1 cellular context compared by ENCODE assay signal in the genomic region with DNA sequence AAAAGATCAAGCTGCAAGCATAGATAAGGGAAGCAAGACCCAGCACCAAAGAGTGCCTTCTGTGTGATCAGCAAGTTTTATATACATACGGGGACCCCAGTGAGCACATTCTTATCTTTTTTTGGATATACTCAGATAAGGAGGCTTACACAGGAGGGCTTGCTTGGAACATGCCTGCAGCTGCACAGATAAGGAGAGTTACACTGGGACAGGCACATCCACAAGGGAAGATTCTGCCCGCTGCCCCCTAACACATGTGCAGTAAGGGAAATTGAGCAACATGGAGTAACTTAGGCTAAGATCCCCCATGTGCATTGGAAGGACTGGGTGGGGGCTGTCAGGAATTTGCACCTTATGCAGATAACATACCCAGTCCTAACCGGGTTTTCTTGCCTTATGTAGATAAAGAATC.
TF ChIP-seq lines count a peak whose summit lies in the region.

No MANE protein-coding gene starts in this region.

TF ChIP-seq in K562, 482 proteins besides CTCF, POLR2A, EP300 and RAD21 (continued from another document and continues in another):
- TF ChIP-seq, protein P1, sequence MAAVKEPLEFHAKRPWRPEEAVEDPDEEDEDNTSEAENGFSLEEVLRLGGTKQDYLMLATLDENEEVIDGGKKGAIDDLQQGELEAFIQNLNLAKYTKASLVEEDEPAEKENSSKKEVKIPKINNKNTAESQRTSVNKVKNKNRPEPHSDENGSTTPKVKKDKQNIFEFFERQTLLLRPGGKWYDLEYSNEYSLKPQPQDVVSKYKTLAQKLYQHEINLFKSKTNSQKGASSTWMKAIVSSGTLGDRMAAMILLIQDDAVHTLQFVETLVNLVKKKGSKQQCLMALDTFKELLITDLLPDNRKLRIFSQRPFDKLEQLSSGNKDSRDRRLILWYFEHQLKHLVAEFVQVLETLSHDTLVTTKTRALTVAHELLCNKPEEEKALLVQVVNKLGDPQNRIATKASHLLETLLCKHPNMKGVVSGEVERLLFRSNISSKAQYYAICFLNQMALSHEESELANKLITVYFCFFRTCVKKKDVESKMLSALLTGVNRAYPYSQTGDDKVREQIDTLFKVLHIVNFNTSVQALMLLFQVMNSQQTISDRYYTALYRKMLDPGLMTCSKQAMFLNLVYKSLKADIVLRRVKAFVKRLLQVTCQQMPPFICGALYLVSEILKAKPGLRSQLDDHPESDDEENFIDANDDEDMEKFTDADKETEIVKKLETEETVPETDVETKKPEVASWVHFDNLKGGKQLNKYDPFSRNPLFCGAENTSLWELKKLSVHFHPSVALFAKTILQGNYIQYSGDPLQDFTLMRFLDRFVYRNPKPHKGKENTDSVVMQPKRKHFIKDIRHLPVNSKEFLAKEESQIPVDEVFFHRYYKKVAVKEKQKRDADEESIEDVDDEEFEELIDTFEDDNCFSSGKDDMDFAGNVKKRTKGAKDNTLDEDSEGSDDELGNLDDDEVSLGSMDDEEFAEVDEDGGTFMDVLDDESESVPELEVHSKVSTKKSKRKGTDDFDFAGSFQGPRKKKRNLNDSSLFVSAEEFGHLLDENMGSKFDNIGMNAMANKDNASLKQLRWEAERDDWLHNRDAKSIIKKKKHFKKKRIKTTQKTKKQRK (IDR thresholded peaks at IDR 0.05; ENCODE audit: borderline replicate concordance, low read depth, low read length) = no peak
- TF ChIP-seq ZNF224 (CRISPR knock-in tag; IDR thresholded peaks at IDR 0.05) (no peak), TEAD1 (CRISPR knock-in tag; IDR thresholded peaks at IDR 0.05) (peak in 1 of 2 experiments; percentile 98; a peak in 2 of 4 replicates), MTA2 (IDR thresholded peaks at IDR 0.05; ENCODE audit: low read depth) (peak; percentile 92), ZFP1 (CRISPR knock-in tag; IDR thresholded peaks at IDR 0.05) (peak; percentile 88), SAP30 (IDR thresholded peaks at IDR 0.05; ENCODE audit: borderline replicate concordance, insufficient read depth, low read depth, low read length, poor library complexity, severe bottlenecking) (no peak), TAF9B (IDR thresholded peaks at IDR 0.05; ENCODE audit: partially characterized antibody) (peak; percentile 33), PCBP2 (IDR thresholded peaks at IDR 0.05; ENCODE audit: low read depth, low read length, poor library complexity, severe bottlenecking) (no peak), PURB (CRISPR knock-in tag; IDR thresholded peaks at IDR 0.05; ENCODE audit: low read depth) (no peak), ZNF24 (IDR thresholded peaks at IDR 0.05) (no peak), PML (IDR thresholded peaks at IDR 0.05; ENCODE audit: low read length) (peak; percentile 92), ATF7 (IDR thresholded peaks at IDR 0.05) (peak; percentile 64), ARHGAP35 (IDR thresholded peaks at IDR 0.05; ENCODE audit: partially characterized antibody) (no peak), MAFK (IDR thresholded peaks at IDR 0.05; ENCODE audit: low read length) (peak; percentile 70), SMARCB1 (IDR thresholded peaks at IDR 0.05; ENCODE audit: insufficient read length, low read depth) (no peak), SRSF9 (IDR thresholded peaks at IDR 0.05; ENCODE audit: borderline replicate concordance, low read depth, low read length) (no peak), NR2F6 (CRISPR knock-in tag; IDR thresholded peaks at IDR 0.05) (no peak), POLR2AphosphoS2 (IDR thresholded peaks at IDR 0.05; ENCODE audit: low read length) (no peak), MED1 (CRISPR knock-in tag; IDR thresholded peaks at IDR 0.05; ENCODE audit: borderline replicate concordance) (no peak), COPS2 (conservative IDR thresholded peaks at IDR 0.05) (no peak), ZNF184 (CRISPR knock-in tag; IDR thresholded peaks at IDR 0.05) (no peak), MBD2 (IDR thresholded peaks at IDR 0.05; ENCODE audit: borderline replicate concordance, low read depth) (0 out of 2 replicates have a peak, but pooled peaks have one; percentile 39), LCOR (CRISPR knock-in tag; IDR thresholded peaks at IDR 0.05) (no peak), NCOA1 (IDR thresholded peaks at IDR 0.05; ENCODE audit: low read depth) (peak; percentile 70), SRSF7 (optimal IDR thresholded peaks at IDR 0.05; ENCODE audit: low read depth, low read length) (no peak), ZNF778 (CRISPR knock-in tag; IDR thresholded peaks at IDR 0.05) (no peak), NONO (IDR thresholded peaks at IDR 0.05; ENCODE audit: low read depth in 2 of 2, low read length in 1 of 2) (no peak), ZNF436 (CRISPR knock-in tag; IDR thresholded peaks at IDR 0.05) (no peak), HDAC8 (tag; IDR thresholded peaks at IDR 0.05) (peak; percentile 95), SLC30A9 (CRISPR knock-in tag; IDR thresholded peaks at IDR 0.05) (peak; percentile 94; the same call in 1 of the 2 replicates), ZNF140 (CRISPR knock-in tag; IDR thresholded peaks at IDR 0.05) (peak; percentile 50; the same call in 1 of the 2 replicates), HDAC1 (IDR thresholded peaks at IDR 0.05) (peak in 1 of 2 experiments; percentile 58; a peak in 1 of 4 replicates), POLR2B (IDR thresholded peaks at IDR 0.05; ENCODE audit: low read depth, partially characterized antibody) (no peak), MTA1 (IDR thresholded peaks at IDR 0.05; ENCODE audit: borderline replicate concordance) (peak; percentile 40), HNRNPL (IDR thresholded peaks at IDR 0.05; ENCODE audit: low read depth, low read length) (no peak), KLF6 (CRISPR knock-in tag; IDR thresholded peaks at IDR 0.05; ENCODE audit: borderline replicate concordance) (peak; percentile 97), E2F3 (CRISPR knock-in tag; IDR thresholded peaks at IDR 0.05) (no peak), FOXJ2 (tag; IDR thresholded peaks at IDR 0.05) (peak; percentile 92), PTTG1 (tag; IDR thresholded peaks at IDR 0.05; ENCODE audit: low read depth) (peak; percentile 96), ZBTB7A (IDR thresholded peaks at IDR 0.05; ENCODE audit: borderline replicate concordance, control insufficient read depth, low read depth, low read length) (no peak), DPF2 (IDR thresholded peaks at IDR 0.05) (peak; percentile 92), HLTF (IDR thresholded peaks at IDR 0.05) (peak; percentile 22; the same call in 1 of the 2 replicates), HCFC1 (IDR thresholded peaks at IDR 0.05; ENCODE audit: low read depth, low read length) (no peak)
- TF ChIP-seq, protein P2, sequence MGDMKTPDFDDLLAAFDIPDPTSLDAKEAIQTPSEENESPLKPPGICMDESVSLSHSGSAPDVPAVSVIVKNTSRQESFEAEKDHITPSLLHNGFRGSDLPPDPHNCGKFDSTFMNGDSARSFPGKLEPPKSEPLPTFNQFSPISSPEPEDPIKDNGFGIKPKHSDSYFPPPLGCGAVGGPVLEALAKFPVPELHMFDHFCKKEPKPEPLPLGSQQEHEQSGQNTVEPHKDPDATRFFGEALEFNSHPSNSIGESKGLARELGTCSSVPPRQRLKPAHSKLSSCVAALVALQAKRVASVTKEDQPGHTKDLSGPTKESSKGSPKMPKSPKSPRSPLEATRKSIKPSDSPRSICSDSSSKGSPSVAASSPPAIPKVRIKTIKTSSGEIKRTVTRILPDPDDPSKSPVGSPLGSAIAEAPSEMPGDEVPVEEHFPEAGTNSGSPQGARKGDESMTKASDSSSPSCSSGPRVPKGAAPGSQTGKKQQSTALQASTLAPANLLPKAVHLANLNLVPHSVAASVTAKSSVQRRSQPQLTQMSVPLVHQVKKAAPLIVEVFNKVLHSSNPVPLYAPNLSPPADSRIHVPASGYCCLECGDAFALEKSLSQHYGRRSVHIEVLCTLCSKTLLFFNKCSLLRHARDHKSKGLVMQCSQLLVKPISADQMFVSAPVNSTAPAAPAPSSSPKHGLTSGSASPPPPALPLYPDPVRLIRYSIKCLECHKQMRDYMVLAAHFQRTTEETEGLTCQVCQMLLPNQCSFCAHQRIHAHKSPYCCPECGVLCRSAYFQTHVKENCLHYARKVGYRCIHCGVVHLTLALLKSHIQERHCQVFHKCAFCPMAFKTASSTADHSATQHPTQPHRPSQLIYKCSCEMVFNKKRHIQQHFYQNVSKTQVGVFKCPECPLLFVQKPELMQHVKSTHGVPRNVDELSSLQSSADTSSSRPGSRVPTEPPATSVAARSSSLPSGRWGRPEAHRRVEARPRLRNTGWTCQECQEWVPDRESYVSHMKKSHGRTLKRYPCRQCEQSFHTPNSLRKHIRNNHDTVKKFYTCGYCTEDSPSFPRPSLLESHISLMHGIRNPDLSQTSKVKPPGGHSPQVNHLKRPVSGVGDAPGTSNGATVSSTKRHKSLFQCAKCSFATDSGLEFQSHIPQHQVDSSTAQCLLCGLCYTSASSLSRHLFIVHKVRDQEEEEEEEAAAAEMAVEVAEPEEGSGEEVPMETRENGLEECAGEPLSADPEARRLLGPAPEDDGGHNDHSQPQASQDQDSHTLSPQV (IDR thresholded peaks at IDR 0.05) = peak; percentile 100
- TF ChIP-seq, protein P3, sequence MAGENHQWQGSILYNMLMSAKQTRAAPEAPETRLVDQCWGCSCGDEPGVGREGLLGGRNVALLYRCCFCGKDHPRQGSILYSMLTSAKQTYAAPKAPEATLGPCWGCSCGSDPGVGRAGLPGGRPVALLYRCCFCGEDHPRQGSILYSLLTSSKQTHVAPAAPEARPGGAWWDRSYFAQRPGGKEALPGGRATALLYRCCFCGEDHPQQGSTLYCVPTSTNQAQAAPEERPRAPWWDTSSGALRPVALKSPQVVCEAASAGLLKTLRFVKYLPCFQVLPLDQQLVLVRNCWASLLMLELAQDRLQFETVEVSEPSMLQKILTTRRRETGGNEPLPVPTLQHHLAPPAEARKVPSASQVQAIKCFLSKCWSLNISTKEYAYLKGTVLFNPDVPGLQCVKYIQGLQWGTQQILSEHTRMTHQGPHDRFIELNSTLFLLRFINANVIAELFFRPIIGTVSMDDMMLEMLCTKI (IDR thresholded peaks at IDR 0.05; ENCODE audit: partially characterized antibody) = no peak
- TF ChIP-seq, protein P4, sequence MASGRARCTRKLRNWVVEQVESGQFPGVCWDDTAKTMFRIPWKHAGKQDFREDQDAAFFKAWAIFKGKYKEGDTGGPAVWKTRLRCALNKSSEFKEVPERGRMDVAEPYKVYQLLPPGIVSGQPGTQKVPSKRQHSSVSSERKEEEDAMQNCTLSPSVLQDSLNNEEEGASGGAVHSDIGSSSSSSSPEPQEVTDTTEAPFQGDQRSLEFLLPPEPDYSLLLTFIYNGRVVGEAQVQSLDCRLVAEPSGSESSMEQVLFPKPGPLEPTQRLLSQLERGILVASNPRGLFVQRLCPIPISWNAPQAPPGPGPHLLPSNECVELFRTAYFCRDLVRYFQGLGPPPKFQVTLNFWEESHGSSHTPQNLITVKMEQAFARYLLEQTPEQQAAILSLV (tag; IDR thresholded peaks at IDR 0.05) = peak; percentile 97
- TF ChIP-seq, protein P5, sequence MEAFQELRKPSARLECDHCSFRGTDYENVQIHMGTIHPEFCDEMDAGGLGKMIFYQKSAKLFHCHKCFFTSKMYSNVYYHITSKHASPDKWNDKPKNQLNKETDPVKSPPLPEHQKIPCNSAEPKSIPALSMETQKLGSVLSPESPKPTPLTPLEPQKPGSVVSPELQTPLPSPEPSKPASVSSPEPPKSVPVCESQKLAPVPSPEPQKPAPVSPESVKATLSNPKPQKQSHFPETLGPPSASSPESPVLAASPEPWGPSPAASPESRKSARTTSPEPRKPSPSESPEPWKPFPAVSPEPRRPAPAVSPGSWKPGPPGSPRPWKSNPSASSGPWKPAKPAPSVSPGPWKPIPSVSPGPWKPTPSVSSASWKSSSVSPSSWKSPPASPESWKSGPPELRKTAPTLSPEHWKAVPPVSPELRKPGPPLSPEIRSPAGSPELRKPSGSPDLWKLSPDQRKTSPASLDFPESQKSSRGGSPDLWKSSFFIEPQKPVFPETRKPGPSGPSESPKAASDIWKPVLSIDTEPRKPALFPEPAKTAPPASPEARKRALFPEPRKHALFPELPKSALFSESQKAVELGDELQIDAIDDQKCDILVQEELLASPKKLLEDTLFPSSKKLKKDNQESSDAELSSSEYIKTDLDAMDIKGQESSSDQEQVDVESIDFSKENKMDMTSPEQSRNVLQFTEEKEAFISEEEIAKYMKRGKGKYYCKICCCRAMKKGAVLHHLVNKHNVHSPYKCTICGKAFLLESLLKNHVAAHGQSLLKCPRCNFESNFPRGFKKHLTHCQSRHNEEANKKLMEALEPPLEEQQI (IDR thresholded peaks at IDR 0.05) = peak; percentile 83
- TF ChIP-seq, protein P6, sequence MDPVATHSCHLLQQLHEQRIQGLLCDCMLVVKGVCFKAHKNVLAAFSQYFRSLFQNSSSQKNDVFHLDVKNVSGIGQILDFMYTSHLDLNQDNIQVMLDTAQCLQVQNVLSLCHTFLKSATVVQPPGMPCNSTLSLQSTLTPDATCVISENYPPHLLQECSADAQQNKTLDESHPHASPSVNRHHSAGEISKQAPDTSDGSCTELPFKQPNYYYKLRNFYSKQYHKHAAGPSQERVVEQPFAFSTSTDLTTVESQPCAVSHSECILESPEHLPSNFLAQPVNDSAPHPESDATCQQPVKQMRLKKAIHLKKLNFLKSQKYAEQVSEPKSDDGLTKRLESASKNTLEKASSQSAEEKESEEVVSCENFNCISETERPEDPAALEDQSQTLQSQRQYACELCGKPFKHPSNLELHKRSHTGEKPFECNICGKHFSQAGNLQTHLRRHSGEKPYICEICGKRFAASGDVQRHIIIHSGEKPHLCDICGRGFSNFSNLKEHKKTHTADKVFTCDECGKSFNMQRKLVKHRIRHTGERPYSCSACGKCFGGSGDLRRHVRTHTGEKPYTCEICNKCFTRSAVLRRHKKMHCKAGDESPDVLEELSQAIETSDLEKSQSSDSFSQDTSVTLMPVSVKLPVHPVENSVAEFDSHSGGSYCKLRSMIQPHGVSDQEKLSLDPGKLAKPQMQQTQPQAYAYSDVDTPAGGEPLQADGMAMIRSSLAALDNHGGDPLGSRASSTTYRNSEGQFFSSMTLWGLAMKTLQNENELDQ (CRISPR knock-in tag; IDR thresholded peaks at IDR 0.05; ENCODE audit: borderline replicate concordance) = no peak
- TF ChIP-seq, protein P7, sequence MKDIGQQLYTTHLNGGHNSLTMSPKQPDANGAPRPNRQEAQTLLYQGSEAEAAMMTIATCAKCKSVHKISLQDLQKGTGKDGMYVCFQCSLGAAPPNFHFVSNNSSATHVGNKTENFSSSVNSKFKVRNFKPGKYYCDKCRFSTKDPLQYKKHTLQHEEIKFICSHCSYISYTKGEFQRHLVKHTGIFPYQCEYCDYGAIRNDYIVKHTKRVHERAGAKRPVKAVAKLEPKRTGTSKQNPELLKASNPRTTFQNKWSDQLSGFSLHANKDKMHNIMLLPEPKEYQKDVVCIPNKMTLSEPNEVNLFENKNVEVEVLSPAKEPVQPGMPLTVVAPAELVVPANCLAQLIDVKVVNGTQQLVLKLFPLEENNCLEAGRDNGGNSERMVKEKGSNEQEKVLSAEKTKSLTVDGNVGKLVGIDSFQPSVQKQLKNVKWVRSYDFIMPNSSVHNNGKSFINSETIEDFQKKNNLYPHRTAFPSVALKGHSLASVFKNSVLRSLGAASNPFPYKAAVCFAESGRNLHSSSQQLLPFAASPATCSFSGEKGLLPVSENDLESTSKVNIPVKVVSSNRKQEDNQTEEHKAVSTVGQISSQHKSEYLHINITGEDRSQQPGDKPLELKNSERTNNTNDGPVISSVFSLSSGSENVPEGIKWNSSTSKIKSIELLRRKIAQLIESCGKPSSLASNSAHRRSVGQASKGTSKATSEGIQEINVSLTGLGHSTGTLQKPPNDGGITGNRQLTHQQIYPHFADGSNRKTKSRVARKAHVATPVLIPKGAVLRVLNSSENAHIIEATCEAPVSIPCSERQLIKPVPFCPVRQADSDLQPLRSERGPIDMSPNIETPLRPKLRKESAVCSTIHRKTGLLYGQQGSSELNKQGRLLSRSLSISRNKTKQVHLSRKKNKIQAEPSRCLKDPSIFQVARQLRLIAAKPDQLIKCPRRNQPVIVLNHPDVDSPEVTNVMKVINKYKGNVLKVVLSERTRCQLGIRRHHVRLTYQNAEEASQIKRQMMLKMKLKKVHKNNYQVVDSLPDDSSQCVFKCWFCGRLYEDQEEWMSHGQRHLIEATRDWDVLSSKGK (CRISPR knock-in tag; IDR thresholded peaks at IDR 0.05) = no peak
